Comparison of ENCODE assay signal across 20 cellular contexts in genomic region chr13:35345992-35346391, GRCh38.
"Had no signal": no experiment of that assay in that cellular context is flagged by ENCODE, and none has a peak within 500 bp of the region (broad histone marks: within the 10 kb centered on the region; RNA-seq: fewer than 3 reads in every experiment).

No MANE protein-coding gene starts in this region.

- H3K4me3 ChIP-seq: colonic mucosa, esophagus squamous epithelium, gastroesophageal sphincter, left ventricle myocardium inferior, lower lobe of right lung, sigmoid colon, skin epidermis, thoracic aorta, transverse colon had no signal

- H3K27me3 ChIP-seq: colonic mucosa, esophagus squamous epithelium, gastroesophageal sphincter, neutrophil, sigmoid colon, transverse colon had no signal

- H3K36me3 Mint-ChIP-seq: immature natural killer cell; memory B cell; stimulated activated naive B cell treated with anti-CD40 and anti-IgM and Interleukin-4, amounts not matched to agents 10 μg/mL and 1 μg/mL and 100 μg/mL, for 72 hours had no signal

- H3K27me3 Mint-ChIP-seq: memory B cell; stimulated activated naive B cell treated with anti-CD40 and anti-IgM and Interleukin-4, amounts not matched to agents 10 μg/mL and 1 μg/mL and 100 μg/mL, for 72 hours; stimulated activated naive CD8-positive, alpha-beta T cell treated with anti-CD3 and anti-CD28 coated beads, Interleukin-15, amount 100 ng/mL, for 72 hours had no signal

- H3K27ac Mint-ChIP-seq: immature natural killer cell; memory B cell; stimulated activated naive B cell treated with anti-CD40 and anti-IgM and Interleukin-4, amounts not matched to agents 10 μg/mL and 1 μg/mL and 100 μg/mL, for 72 hours; stimulated activated naive CD8-positive, alpha-beta T cell treated with anti-CD3 and anti-CD28 coated beads, Interleukin-15, amount 100 ng/mL, for 72 hours had no signal

- H3K9me3 Mint-ChIP-seq: memory B cell; nephron; stimulated activated naive B cell treated with anti-CD40 and anti-IgM and Interleukin-4, amounts not matched to agents 10 μg/mL and 1 μg/mL and 100 μg/mL, for 72 hours; stimulated activated naive CD8-positive, alpha-beta T cell treated with anti-CD3 and anti-CD28 coated beads, Interleukin-15, amount 100 ng/mL, for 72 hours had no signal

- H3K36me3 ChIP-seq: colonic mucosa, esophagus squamous epithelium, gastroesophageal sphincter, left ventricle myocardium inferior, lower lobe of right lung, neutrophil, sigmoid colon, thoracic aorta, transverse colon had no signal

- H3K9me3 ChIP-seq: colonic mucosa, esophagus squamous epithelium, gastroesophageal sphincter, left ventricle myocardium inferior, lower lobe of right lung, neutrophil, sigmoid colon, thoracic aorta, transverse colon had no signal

- H3K27ac ChIP-seq: colonic mucosa, esophagus squamous epithelium, gastroesophageal sphincter, left ventricle myocardium inferior, lower lobe of right lung, neutrophil, sigmoid colon, skin epidermis, thoracic aorta, transverse colon had no signal

- H3K4me1 ChIP-seq: colonic mucosa, esophagus squamous epithelium, lower lobe of right lung had no signal

- H3K4me3 Mint-ChIP-seq: immature natural killer cell; memory B cell; nephron; stimulated activated naive B cell treated with anti-CD40 and anti-IgM and Interleukin-4, amounts not matched to agents 10 μg/mL and 1 μg/mL and 100 μg/mL, for 72 hours; stimulated activated naive CD8-positive, alpha-beta T cell treated with anti-CD3 and anti-CD28 coated beads, Interleukin-15, amount 100 ng/mL, for 72 hours had no signal

- ATAC-seq: gastroesophageal sphincter; lower lobe of right lung; stimulated activated naive B cell treated with anti-CD40 and anti-IgM and Interleukin-4, amounts not matched to agents 10 μg/mL and 1 μg/mL and 100 μg/mL, for 72 hours; stimulated activated naive CD8-positive, alpha-beta T cell treated with anti-CD3 and anti-CD28 coated beads, Interleukin-15, amount 100 ng/mL, for 72 hours had no signal

- H3K4me1 Mint-ChIP-seq: immature natural killer cell; memory B cell; nephron; stimulated activated naive CD8-positive, alpha-beta T cell treated with anti-CD3 and anti-CD28 coated beads, Interleukin-15, amount 100 ng/mL, for 72 hours had no signal

- DNase-seq: colonic mucosa; dermis blood vessel endothelial cell; esophagus squamous epithelium; foreskin fibroblast; immature natural killer cell; left ventricle myocardium inferior; lower lobe of right lung; midbrain; sigmoid colon; stimulated activated CD4-positive, alpha-beta T cell treated with anti-CD3 and anti-CD28 coated beads, Interleukin-2, amount 100 ng/mL, for 24 hours; stimulated activated CD4-positive, alpha-beta T cell treated with anti-CD3 and anti-CD28 coated beads, Interleukin-4, amount 100 ng/mL, for 4 hours; stimulated activated naive B cell treated with anti-CD40 and anti-IgM and Interleukin-4, amounts not matched to agents 10 μg/mL and 1 μg/mL and 100 μg/mL, for 72 hours; stimulated activated naive CD8-positive, alpha-beta T cell treated with anti-CD3 and anti-CD28 coated beads, Interleukin-15, amount 100 ng/mL, for 72 hours; transverse colon had no signal
